8 cellular contexts compared by ENCODE assay signal in genomic region chr2:171893824-171894611, GRCh38. TPM values are rescaled to one million over a fixed set of nuclear protein-coding genes. Genes with fewer than 3 reads are reported as not detected.
DNase-seq lines count a peak whose midpoint lies in the region; ATAC-seq and TF ChIP-seq lines count a peak whose summit lies in the region.

A gene with protein sequence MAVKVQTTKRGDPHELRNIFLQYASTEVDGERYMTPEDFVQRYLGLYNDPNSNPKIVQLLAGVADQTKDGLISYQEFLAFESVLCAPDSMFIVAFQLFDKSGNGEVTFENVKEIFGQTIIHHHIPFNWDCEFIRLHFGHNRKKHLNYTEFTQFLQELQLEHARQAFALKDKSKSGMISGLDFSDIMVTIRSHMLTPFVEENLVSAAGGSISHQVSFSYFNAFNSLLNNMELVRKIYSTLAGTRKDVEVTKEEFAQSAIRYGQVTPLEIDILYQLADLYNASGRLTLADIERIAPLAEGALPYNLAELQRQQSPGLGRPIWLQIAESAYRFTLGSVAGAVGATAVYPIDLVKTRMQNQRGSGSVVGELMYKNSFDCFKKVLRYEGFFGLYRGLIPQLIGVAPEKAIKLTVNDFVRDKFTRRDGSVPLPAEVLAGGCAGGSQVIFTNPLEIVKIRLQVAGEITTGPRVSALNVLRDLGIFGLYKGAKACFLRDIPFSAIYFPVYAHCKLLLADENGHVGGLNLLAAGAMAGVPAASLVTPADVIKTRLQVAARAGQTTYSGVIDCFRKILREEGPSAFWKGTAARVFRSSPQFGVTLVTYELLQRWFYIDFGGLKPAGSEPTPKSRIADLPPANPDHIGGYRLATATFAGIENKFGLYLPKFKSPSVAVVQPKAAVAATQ (minus strand): TSS chr2:171894244. CDS start chr2:171894214, 30 bp downstream.

- no peaks in the 10 kb centered on the region for H3K36me3 ChIP-seq in fibroblast of lung (ENCODE audit: control insufficient read depth, insufficient read depth, low read length)

- peak within 1 kb of the TSS; percentile 98 for H3K4me3 Mint-ChIP-seq in activated T-helper 1 cell treated with anti-CD3 and anti-CD28 coated beads, Interleukin-12 subunit alpha, Interleukin-12 subunit beta, Interleukin-2, Interleukin-4 antibody, amounts not matched to agents 30 ng/mL and 10 ng/mL and 1 ng/mL, durations not matched to agents 14 hours and 24 hours and 36 hours
- peak within 1 kb of the TSS; percentile 97 to 100 (median 98) for H3K4me3 Mint-ChIP-seq in naive B cell
- H3K4me3 Mint-ChIP-seq in stimulated activated effector memory CD8-positive, alpha-beta T cell treated with anti-CD3 and anti-CD28 coated beads, Interleukin-12 subunit alpha, Interleukin-12 subunit beta, amount 100 ng/mL, for 72 hours = peak within 1 kb of the TSS; percentile 91

- peaks cover 27% of the 10 kb centered on the region for H3K36me3 Mint-ChIP-seq in activated T-helper 1 cell treated with anti-CD3 and anti-CD28 coated beads, Interleukin-12 subunit alpha, Interleukin-12 subunit beta, Interleukin-2, Interleukin-4 antibody, amounts not matched to agents 30 ng/mL and 10 ng/mL and 1 ng/mL, durations not matched to agents 14 hours and 24 hours and 36 hours (ENCODE audit: low read depth)
- H3K36me3 Mint-ChIP-seq in naive B cell = peaks cover 0 to 10% of the 10 kb centered on the region in 2 donors
- H3K36me3 Mint-ChIP-seq in stimulated activated effector memory CD8-positive, alpha-beta T cell treated with anti-CD3 and anti-CD28 coated beads, Interleukin-12 subunit alpha, Interleukin-12 subunit beta, amount 100 ng/mL, for 72 hours = peaks cover 22% of the 10 kb centered on the region

- H4K20me1 ChIP-seq in fibroblast of lung (ENCODE audit: control insufficient read depth, extremely low read depth, insufficient read depth, low read length) = no peaks in the 10 kb centered on the region

- peak; percentile 97 for DNase-seq in DMS53 (lab: John Stamatoyannopoulos, UW)
- DNase-seq in Jurkat, Clone E6-1 (ENCODE audit: low read depth, low spot score) = peak; percentile 57
- peak; percentile 91 for DNase-seq in RPMI8226
- DNase-seq in activated T-helper 1 cell treated with anti-CD3 and anti-CD28 coated beads, Interleukin-12 subunit alpha, Interleukin-12 subunit beta, Interleukin-2, Interleukin-4 antibody, amounts not matched to agents 30 ng/mL and 10 ng/mL and 1 ng/mL, durations not matched to agents 14 hours and 24 hours and 36 hours (ENCODE audit: low spot score) = peak; percentile 71
- DNase-seq in fibroblast of lung (ENCODE audit: low read depth in 2 of 2) = peak; percentile 72 to 81
- peak; percentile 71 for DNase-seq in naive B cell
- peak; percentile 64 to 84 for DNase-seq in stimulated activated effector memory CD8-positive, alpha-beta T cell treated with anti-CD3 and anti-CD28 coated beads, Interleukin-12 subunit alpha, Interleukin-12 subunit beta, amount 100 ng/mL, for 72 hours (ENCODE audit: low spot score in 2 of 2)

- H3K27me3 ChIP-seq in fibroblast of lung (ENCODE audit: control insufficient read depth, insufficient read depth, low read length) = no peaks in the 10 kb centered on the region

- H3K4me1 ChIP-seq in fibroblast of lung (ENCODE audit: control insufficient read depth, extremely low read depth, insufficient read depth, low read length) = no peaks in the 10 kb centered on the region

- H3K27me3 Mint-ChIP-seq in activated T-helper 1 cell treated with anti-CD3 and anti-CD28 coated beads, Interleukin-12 subunit alpha, Interleukin-12 subunit beta, Interleukin-2, Interleukin-4 antibody, amounts not matched to agents 30 ng/mL and 10 ng/mL and 1 ng/mL, durations not matched to agents 14 hours and 24 hours and 36 hours (ENCODE audit: insufficient read depth) = peaks cover 7% of the 10 kb centered on the region
- no peaks in the 10 kb centered on the region for H3K27me3 Mint-ChIP-seq in naive B cell

- H3K79me2 ChIP-seq in fibroblast of lung (ENCODE audit: control insufficient read depth, insufficient read depth, low read length) = peaks cover 4% of the 10 kb centered on the region

- peaks cover 57% of the 10 kb centered on the region for H3K4me1 Mint-ChIP-seq in activated T-helper 1 cell treated with anti-CD3 and anti-CD28 coated beads, Interleukin-12 subunit alpha, Interleukin-12 subunit beta, Interleukin-2, Interleukin-4 antibody, amounts not matched to agents 30 ng/mL and 10 ng/mL and 1 ng/mL, durations not matched to agents 14 hours and 24 hours and 36 hours (ENCODE audit: low read depth)
- peaks cover 22 to 31% (median 28%) of the 10 kb centered on the region in 3 donors for H3K4me1 Mint-ChIP-seq in naive B cell
- H3K4me1 Mint-ChIP-seq in stimulated activated effector memory CD8-positive, alpha-beta T cell treated with anti-CD3 and anti-CD28 coated beads, Interleukin-12 subunit alpha, Interleukin-12 subunit beta, amount 100 ng/mL, for 72 hours = peaks cover 26% of the 10 kb centered on the region

- H2AFZ ChIP-seq in fibroblast of lung (ENCODE audit: low read length) = peak within 1 kb of the TSS; percentile 87

- intact Hi-C loops in activated T-helper 1 cell treated with anti-CD3 and anti-CD28 coated beads, Interleukin-12 subunit alpha, Interleukin-12 subunit beta, Interleukin-2, Interleukin-4 antibody, amounts not matched to agents 30 ng/mL and 10 ng/mL and 1 ng/mL, durations not matched to agents 14 hours and 24 hours and 36 hours (cut with micrococcal nuclease) = loop anchor here (1.0 to 10.0 kb wide), 8 partner anchors 16 to 661 kb away; partner anchors contain the start of genes DYNC1I2, HAT1, METAP1D and PDK1

- H3K4me2 ChIP-seq in fibroblast of lung (ENCODE audit: extremely low read depth, insufficient read depth, low read length) = peak within 1 kb of the TSS; percentile 99

- H3K9me3 ChIP-seq in fibroblast of lung (ENCODE audit: control insufficient read depth, insufficient read depth, low read depth, low read length) = no peaks in the 10 kb centered on the region

- H3K27ac Mint-ChIP-seq in activated T-helper 1 cell treated with anti-CD3 and anti-CD28 coated beads, Interleukin-12 subunit alpha, Interleukin-12 subunit beta, Interleukin-2, Interleukin-4 antibody, amounts not matched to agents 30 ng/mL and 10 ng/mL and 1 ng/mL, durations not matched to agents 14 hours and 24 hours and 36 hours = peak within 1 kb of the TSS; percentile 90
- peak within 1 kb of the TSS; percentile 81 to 95 (median 92) for H3K27ac Mint-ChIP-seq in naive B cell
- peak within 1 kb of the TSS; percentile 87 for H3K27ac Mint-ChIP-seq in stimulated activated effector memory CD8-positive, alpha-beta T cell treated with anti-CD3 and anti-CD28 coated beads, Interleukin-12 subunit alpha, Interleukin-12 subunit beta, amount 100 ng/mL, for 72 hours

- ATAC-seq in GM21619 (IDR thresholded peaks at IDR 0.05; ENCODE audit: unreplicated experiment) (peak; percentile 87), naive B cell (ENCODE audit: low read depth in 2 of 2) (peak; percentile 95)
- ATAC-seq in stimulated activated effector memory CD8-positive, alpha-beta T cell treated with anti-CD3 and anti-CD28 coated beads, Interleukin-12 subunit alpha, Interleukin-12 subunit beta, amount 100 ng/mL, for 72 hours = peak; percentile 99

- peak within 1 kb of the TSS; percentile 75 for H3K4me3 ChIP-seq in Jurkat, Clone E6-1 (ENCODE audit: low read length)
- H3K4me3 ChIP-seq in fibroblast of lung (replicated peaks in 1 of 4; ENCODE audit: control extremely low read depth in 1 of 4, insufficient read depth in 1 of 4, low read depth in 3 of 4, low read length in 4 of 4) = peak within 1 kb of the TSS; percentile 76 to 99 (median 90)

- TF ChIP-seq CTCF in fibroblast of lung (conservative IDR thresholded peaks at IDR 0.05 in 1 of 2, IDR thresholded peaks at IDR 0.05 in 1 of 2; ENCODE audit: low read depth in 1 of 2, low read length in 2 of 2) = no peak

- H3K9me3 Mint-ChIP-seq in activated T-helper 1 cell treated with anti-CD3 and anti-CD28 coated beads, Interleukin-12 subunit alpha, Interleukin-12 subunit beta, Interleukin-2, Interleukin-4 antibody, amounts not matched to agents 30 ng/mL and 10 ng/mL and 1 ng/mL, durations not matched to agents 14 hours and 24 hours and 36 hours = peaks cover under 1% of the 10 kb centered on the region
- no peaks in the 10 kb centered on the region for H3K9me3 Mint-ChIP-seq in naive B cell
- no peaks in the 10 kb centered on the region for H3K9me3 Mint-ChIP-seq in stimulated activated effector memory CD8-positive, alpha-beta T cell treated with anti-CD3 and anti-CD28 coated beads, Interleukin-12 subunit alpha, Interleukin-12 subunit beta, amount 100 ng/mL, for 72 hours

- peak within 1 kb of the TSS; percentile 87 for H3K9ac ChIP-seq in fibroblast of lung (ENCODE audit: insufficient read depth, low read length)

- H3K27ac ChIP-seq in fibroblast of lung (ENCODE audit: insufficient read depth, low read length) = peak within 1 kb of the TSS; percentile 79

RNA-seq across cellular contexts. Expression of the gene that starts here (rescaled TPM):
- 17.9 TPM for polyA plus RNA-seq in Jurkat, Clone E6-1 (2012; ENCODE audit: insufficient read depth, insufficient read length)
- total RNA-seq in activated T-helper 1 cell treated with anti-CD3 and anti-CD28 coated beads, Interleukin-12 subunit alpha, Interleukin-12 subunit beta, Interleukin-2, Interleukin-4 antibody, amounts not matched to agents 30 ng/mL and 10 ng/mL and 1 ng/mL, durations not matched to agents 14 hours and 24 hours and 36 hours = 34.6 and 35.0 TPM in 2 replicates
- total RNA-seq in fibroblast of lung = 16.9 and 21.5 TPM in 2 replicates
- polyA plus RNA-seq in fibroblast of lung (25.9 and 26.7 TPM in 2 replicates), naive B cell (ENCODE audit: low read depth in 6 of 6) (10 to 100 TPM in 3 of 6 donors, 1 to 10 TPM in 3; 2.2 to 12.7 (median 10.0) TPM)
- polyA plus RNA-seq in fibroblast of lung (2012) = 13.9 and 15.6 TPM in 2 replicates
- 6.8 and 11.0 TPM in 2 replicates for polyA minus RNA-seq in fibroblast of lung (ENCODE audit: low replicate concordance)

Comparison
In these comparisons a context has a peak if more than half of its experiments do, and no peak if none do; other contexts are left out.
1. Peak in every context shown above with its lines: DNase-seq, ATAC-seq, H3K4me3 ChIP-seq and H3K27ac ChIP-seq.